Comparison of ENCODE assay signal across 1 cellular context in the genomic region with DNA sequence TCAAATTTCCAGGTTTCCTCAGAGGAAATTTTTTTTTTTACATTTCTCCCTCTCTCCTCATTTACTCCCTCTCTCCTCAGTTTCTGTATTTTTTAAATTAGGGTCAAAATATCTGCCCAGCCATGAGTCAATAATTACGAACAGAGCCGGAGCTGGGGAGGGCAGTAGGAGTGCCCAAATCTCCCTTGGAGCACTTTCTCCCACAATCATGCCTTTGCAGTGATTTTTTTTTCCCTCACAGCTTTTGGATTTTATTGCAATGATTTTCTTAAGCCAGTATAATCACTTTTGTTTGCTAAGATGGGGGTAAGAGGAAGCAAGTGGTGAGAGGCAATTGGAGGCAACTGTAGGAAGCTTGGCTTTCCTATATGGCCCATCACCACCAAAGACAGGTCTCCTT.
TF ChIP-seq lines count a peak whose summit lies in the region.

No MANE protein-coding gene starts in this region.

TF ChIP-seq in IMR-90, 13 proteins besides CTCF, POLR2A, EP300 and RAD21 (continued from another document):
- TF ChIP-seq RFX5 (IDR thresholded peaks at IDR 0.05; ENCODE audit: low read depth, low read length) (no peak), CEBPB (IDR thresholded peaks at IDR 0.05; ENCODE audit: low read depth, low read length) (no peak), MXI1 (IDR thresholded peaks at IDR 0.05; ENCODE audit: borderline replicate concordance, low read depth, low read length) (no peak), FOS (IDR thresholded peaks at IDR 0.05; ENCODE audit: low read depth, low read length) (no peak)
- TF ChIP-seq, protein P1, sequence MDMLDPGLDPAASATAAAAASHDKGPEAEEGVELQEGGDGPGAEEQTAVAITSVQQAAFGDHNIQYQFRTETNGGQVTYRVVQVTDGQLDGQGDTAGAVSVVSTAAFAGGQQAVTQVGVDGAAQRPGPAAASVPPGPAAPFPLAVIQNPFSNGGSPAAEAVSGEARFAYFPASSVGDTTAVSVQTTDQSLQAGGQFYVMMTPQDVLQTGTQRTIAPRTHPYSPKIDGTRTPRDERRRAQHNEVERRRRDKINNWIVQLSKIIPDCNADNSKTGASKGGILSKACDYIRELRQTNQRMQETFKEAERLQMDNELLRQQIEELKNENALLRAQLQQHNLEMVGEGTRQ (IDR thresholded peaks at IDR 0.05; ENCODE audit: low read depth, low read length) = no peak
